Comparison of ENCODE assay signal across 19 cellular contexts in the genomic region with DNA sequence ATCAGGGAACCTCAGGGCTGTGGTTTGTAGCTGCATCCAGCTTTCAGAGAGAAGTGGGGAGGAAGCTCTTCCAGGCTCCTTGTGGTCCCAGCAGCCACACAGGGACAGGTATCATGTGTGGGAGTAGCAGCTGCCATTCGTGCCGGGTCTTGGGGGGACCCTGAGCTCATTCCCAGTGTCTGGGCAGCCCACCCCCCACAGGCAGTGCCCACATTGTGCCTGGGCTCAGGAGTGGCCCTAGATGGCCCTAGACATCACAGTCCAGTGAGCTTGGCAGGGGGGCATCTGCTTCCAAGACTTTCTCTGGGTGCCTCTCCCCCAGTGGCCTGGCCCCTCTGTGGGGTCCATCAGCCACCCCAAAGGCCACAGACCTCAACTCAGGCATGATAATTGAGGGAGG.
DNase-seq lines count a peak whose midpoint lies in the region; ATAC-seq, FAIRE-seq and TF ChIP-seq lines count a peak whose summit lies in the region.
"Had no signal": no experiment of that assay in that cellular context is flagged by ENCODE, and none has a peak within 500 bp of the region (broad histone marks: within the 10 kb centered on the region; RNA-seq: fewer than 3 reads in every experiment).

No MANE protein-coding gene starts in this region.

- H3K9me3 Mint-ChIP-seq in activated T-cell treated with anti-CD3 and anti-CD28 coated beads, Interleukin-2, amount 50 U/mL, for 24 hours = no peaks in the 10 kb centered on the region
- peaks cover 36% of the 10 kb centered on the region for H3K9me3 Mint-ChIP-seq in osteocyte (ENCODE audit: unreplicated experiment)

- H3K36me3 ChIP-seq in adrenal gland (replicated peaks in 1 of 2) = no peaks in the 10 kb centered on the region
- H3K36me3 ChIP-seq in upper lobe of right lung = no peaks in the 10 kb centered on the region
- H3K36me3 ChIP-seq: BLaER1 had no signal

- FAIRE-seq in GM12891 (lab: Jason Lieb, UNC) = no peak
- FAIRE-seq: G401.6, GM18507, H1 had no signal

- WGBS in adrenal gland, 4 donors = 63 to 70% (median 64%) methylated on average over 2 of the region's 2 CpGs; no CpG with 5 or more reads in 1 of the 4 donors

- H3K27me3 ChIP-seq in adrenal gland (no peaks in the 10 kb centered on the region), upper lobe of right lung (peaks cover 8% of the 10 kb centered on the region)
- H3K27me3 ChIP-seq: BLaER1 had no signal

- ATAC-seq in upper lobe of right lung (no peak), GM18870 (IDR thresholded peaks at IDR 0.05; ENCODE audit: unreplicated experiment) (no peak)

- TF ChIP-seq CTCF in adrenal gland (IDR thresholded peaks at IDR 0.05) = no peak
- no peak for TF ChIP-seq CTCF in osteocyte (IDR thresholded peaks at IDR 0.05)
- no peak for TF ChIP-seq CTCF in upper lobe of right lung (IDR thresholded peaks at IDR 0.05)

- no peak overlapping the region for H3K27ac ChIP-seq in adrenal gland
- H3K27ac ChIP-seq in upper lobe of right lung = no peak overlapping the region
- H3K27ac ChIP-seq: BLaER1, KMS-11 had no signal

- intact Hi-C loops in adrenal gland (cut with DNase I) = no loop called here
- intact Hi-C loops in upper lobe of right lung (cut with DNase I) = no loop called here

- H3K4me1 Mint-ChIP-seq in activated T-cell treated with anti-CD3 and anti-CD28 coated beads, Interleukin-2, amount 50 U/mL, for 24 hours (ENCODE audit: low read depth) = no peaks in the 10 kb centered on the region
- H3K4me1 Mint-ChIP-seq in osteocyte (ENCODE audit: unreplicated experiment) = no peaks in the 10 kb centered on the region

- H3K4me1 ChIP-seq in adrenal gland (replicated peaks in 1 of 2) = no peaks in the 10 kb centered on the region
- no peaks in the 10 kb centered on the region for H3K4me1 ChIP-seq in upper lobe of right lung
- H3K4me1 ChIP-seq: BLaER1 had no signal

- TF ChIP-seq POLR2A in adrenal gland (IDR thresholded peaks at IDR 0.05) (no peak), GM12891 (IDR thresholded peaks at IDR 0.05; ENCODE audit: low read depth, low read length) (no peak)

- no peak overlapping the region for H3K27ac Mint-ChIP-seq in activated T-cell treated with anti-CD3 and anti-CD28 coated beads, Interleukin-2, amount 50 U/mL, for 24 hours
- no peak overlapping the region for H3K27ac Mint-ChIP-seq in osteocyte (ENCODE audit: unreplicated experiment)
- H3K27ac Mint-ChIP-seq: HFFc6 had no signal

- DNase-seq in activated T-cell treated with anti-CD3 and anti-CD28 coated beads, Interleukin-2, amount 50 U/mL, for 24 hours = peak; percentile 2
- DNase-seq in activated T-cell treated with anti-CD3 and anti-CD28 coated beads, Interleukin-2, amount 50 U/mL, for 1 hour = no peak
- DNase-seq in adrenal gland = peak in 4 of 7 donors; percentile 4 to 24 (median 5)
- peak; percentile 77 for DNase-seq in osteocyte (ENCODE audit: extremely low spot score, unreplicated experiment)
- DNase-seq in upper lobe of right lung = peak; percentile 23
- no peak for DNase-seq in GM12891 (ENCODE audit: insufficient read length, low spot score)
- DNase-seq in cerebellar cortex (ENCODE audit: low spot score) = no peak
- DNase-seq: HFFc6, NCI-H1048, NCI-H1436 treated with DMSO at 0.1 percent for 48 hours, NCI-H2029 treated with DMSO at 0.1 percent for 48 hours, NCI-H2171 treated with DMSO at 0.1 percent for 48 hours, NCI-H748 treated with DMSO at 0.1 percent for 48 hours had no signal

- H3K9me3 ChIP-seq in adrenal gland (replicated peaks in 1 of 3) = no peaks in the 10 kb centered on the region
- no peaks in the 10 kb centered on the region for H3K9me3 ChIP-seq in upper lobe of right lung
- H3K9me3 ChIP-seq: BLaER1 had no signal

- H3K4me3 ChIP-seq in adrenal gland = no peak overlapping the region
- no peak overlapping the region for H3K4me3 ChIP-seq in upper lobe of right lung
- H3K4me3 ChIP-seq: BLaER1 had no signal

- no peak overlapping the region for H3K4me3 Mint-ChIP-seq in activated T-cell treated with anti-CD3 and anti-CD28 coated beads, Interleukin-2, amount 50 U/mL, for 24 hours
- no peak overlapping the region for H3K4me3 Mint-ChIP-seq in osteocyte (ENCODE audit: unreplicated experiment)
- H3K4me3 Mint-ChIP-seq: HFFc6 had no signal

- H3K36me3 Mint-ChIP-seq in activated T-cell treated with anti-CD3 and anti-CD28 coated beads, Interleukin-2, amount 50 U/mL, for 24 hours (ENCODE audit: low read depth) = no peaks in the 10 kb centered on the region
- H3K36me3 Mint-ChIP-seq in osteocyte (ENCODE audit: unreplicated experiment) = no peaks in the 10 kb centered on the region

- H3K27me3 Mint-ChIP-seq in activated T-cell treated with anti-CD3 and anti-CD28 coated beads, Interleukin-2, amount 50 U/mL, for 24 hours = peaks cover 18% of the 10 kb centered on the region
- no peaks in the 10 kb centered on the region for H3K27me3 Mint-ChIP-seq in osteocyte (ENCODE audit: unreplicated experiment)

TF ChIP-seq in GM12891, 5 proteins besides CTCF, POLR2A, EP300 and RAD21:
- TF ChIP-seq POU2F2 (IDR thresholded peaks at IDR 0.05; ENCODE audit: low read depth, low read length) (no peak), SPI1 (IDR thresholded peaks at IDR 0.05; ENCODE audit: low read depth, low read length) (no peak), PAX5 (IDR thresholded peaks at IDR 0.05; ENCODE audit: insufficient read depth, low read length, severe bottlenecking) (no peak), POLR2AphosphoS5 (IDR thresholded peaks at IDR 0.05; ENCODE audit: low read depth, low read length) (no peak), TAF1 (IDR thresholded peaks at IDR 0.05; ENCODE audit: low read depth, low read length) (no peak)
TF ChIP-seq in GM12891: peak in this region for 0.

Comparison
In these comparisons a context has a peak if more than half of its experiments do, and no peak if none do; other contexts are left out.
1. DNase-seq: peak in activated T-cell treated with anti-CD3 and anti-CD28 coated beads, Interleukin-2, amount 50 U/mL, for 24 hours (single experiment), adrenal gland (4 of 7), osteocyte (single experiment) and upper lobe of right lung (single experiment); none in activated T-cell treated with anti-CD3 and anti-CD28 coated beads, Interleukin-2, amount 50 U/mL, for 1 hour (single experiment), GM12891 (single experiment) and cerebellar cortex (single experiment).